In the genomic region with DNA sequence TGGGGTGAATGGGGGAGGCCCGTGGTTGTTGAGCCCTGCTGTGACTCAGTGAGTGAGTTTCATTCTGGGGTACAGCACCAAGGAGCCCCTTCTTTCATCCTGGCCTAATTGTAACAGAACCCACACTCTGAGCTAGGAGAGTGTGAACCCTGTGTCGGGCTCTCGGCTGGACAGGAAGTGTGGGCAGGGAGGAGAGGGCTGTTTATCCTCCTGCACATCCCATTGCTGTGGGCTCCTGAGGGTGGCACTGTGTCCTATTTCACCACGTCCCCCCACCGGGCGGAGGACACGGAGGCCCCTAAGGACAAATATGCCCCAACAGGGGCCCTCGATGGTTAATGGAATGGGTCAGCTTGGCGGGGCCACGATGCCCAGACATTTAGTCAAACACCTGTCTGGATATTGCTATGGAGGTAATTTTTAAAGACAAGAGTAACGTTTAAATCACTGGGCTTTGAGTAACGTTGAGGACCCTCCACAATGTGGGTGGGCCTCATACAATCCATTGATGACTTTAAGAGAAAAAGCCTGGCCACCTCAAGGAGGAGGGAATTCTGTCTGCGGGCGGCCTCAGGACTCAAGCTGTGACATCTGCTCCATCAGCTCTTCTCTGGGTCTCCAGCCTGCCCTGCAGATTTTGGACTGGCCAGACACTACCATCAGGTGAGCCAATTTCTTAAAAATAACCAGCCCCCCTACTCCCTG, we compare ENCODE assay signal across 34 cellular contexts. TPM values are rescaled to one million over a fixed set of nuclear protein-coding genes. Genes with fewer than 3 reads are reported as not detected.
"Had no signal": no experiment of that assay in that cellular context is flagged by ENCODE, and none has a peak within 500 bp of the region (broad histone marks: within the 10 kb centered on the region; RNA-seq: fewer than 3 reads in every experiment).

No MANE protein-coding gene starts in this region.

- H3K4me1 Mint-ChIP-seq: activated CD4-positive, alpha-beta T cell treated with anti-CD3 and anti-CD28 coated beads for 36 hours; activated CD4-positive, alpha-beta T cell treated with anti-CD3 and anti-CD28 coated beads, Interleukin-2, amount 10 ng/mL, durations not matched to agents 24 days and 14 days; activated CD8-positive, alpha-beta memory T cell treated with anti-CD3 and anti-CD28 coated beads, Interleukin-2, amount 10 ng/mL, durations not matched to agents 7 days and 5 days; activated naive CD4-positive, alpha-beta T cell treated with anti-CD3 and anti-CD28 coated beads, Interleukin-2, amount 50 U/mL, for 24 hours; activated naive CD8-positive, alpha-beta T cell treated with anti-CD3 and anti-CD28 coated beads for 36 hours; activated naive CD8-positive, alpha-beta T cell treated with anti-CD3 and anti-CD28 coated beads, Interleukin-2, amount 50 U/mL, for 24 hours; endodermal cell had no signal

- H3K36me3 ChIP-seq: adrenal gland had no signal

- H3K9me3 ChIP-seq: adrenal gland, body of pancreas had no signal

- H3K27ac ChIP-seq: adrenal gland, body of pancreas, coronary artery, dorsolateral prefrontal cortex had no signal

- FAIRE-seq: frontal cortex had no signal

- H3K27me3 ChIP-seq: adrenal gland had no signal

- H3K4me3 ChIP-seq: adrenal gland, body of pancreas, coronary artery, dorsolateral prefrontal cortex had no signal

- DNase-seq: activated CD4-positive, alpha-beta memory T cell treated with anti-CD3 and anti-CD28 coated beads for 36 hours; activated CD4-positive, alpha-beta T cell treated with anti-CD3 and anti-CD28 coated beads for 36 hours; activated CD4-positive, alpha-beta T cell treated with anti-CD3 and anti-CD28 coated beads, Interleukin-2, amount 10 ng/mL, durations not matched to agents 24 days and 14 days; activated CD4-positive, CD25-positive, alpha-beta regulatory T cell; activated CD4-positive, CD25-positive, alpha-beta regulatory T cell treated with anti-CD3 and anti-CD28 coated beads, Interleukin-2, amount 50 U/mL, for 72 hours; activated CD8-positive, alpha-beta memory T cell treated with anti-CD3 and anti-CD28 coated beads, Interleukin-2, amount 10 ng/mL, durations not matched to agents 7 days and 5 days; activated CD8-positive, alpha-beta memory T cell treated with anti-CD3 and anti-CD28 coated beads, Interleukin-2, amount 50 U/mL, for 4 hours; activated CD8-positive, alpha-beta T cell treated with anti-CD3 and anti-CD28 coated beads, Interleukin-2, amount 10 ng/mL, durations not matched to agents 7 days and 5 days; activated effector memory CD4-positive, alpha-beta T cell treated with anti-CD3 and anti-CD28 coated beads, Interleukin-2, amount 50 U/mL, for 16 hours; activated naive CD4-positive, alpha-beta T cell treated with anti-CD3 and anti-CD28 coated beads for 36 hours; activated naive CD8-positive, alpha-beta T cell treated with anti-CD3 and anti-CD28 coated beads for 36 hours; activated naive CD8-positive, alpha-beta T cell treated with anti-CD3 and anti-CD28 coated beads, Interleukin-2, amount 50 U/mL, for 24 hours; activated T-cell treated with anti-CD3 and anti-CD28 coated beads, Interleukin-2, amount 50 U/mL, for 1 hour; activated T-cell treated with anti-CD3 and anti-CD28 coated beads, Interleukin-2, amount 50 U/mL, for 48 hours; adrenal gland; amygdala; aorta; body of pancreas; caudate nucleus; cerebellar nuclear complex; dorsolateral prefrontal cortex; effector memory CD4-positive, alpha-beta T cell; endodermal cell; foreskin fibroblast; head of caudate nucleus; T-helper 2 cell had no signal

- H3K4me3 Mint-ChIP-seq: activated CD4-positive, alpha-beta memory T cell treated with anti-CD3 and anti-CD28 coated beads for 36 hours; activated CD4-positive, alpha-beta T cell treated with anti-CD3 and anti-CD28 coated beads for 36 hours; activated CD4-positive, alpha-beta T cell treated with anti-CD3 and anti-CD28 coated beads, Interleukin-2, amount 10 ng/mL, durations not matched to agents 24 days and 14 days; activated CD8-positive, alpha-beta memory T cell treated with anti-CD3 and anti-CD28 coated beads, Interleukin-2, amount 10 ng/mL, durations not matched to agents 7 days and 5 days; activated CD8-positive, alpha-beta T cell treated with anti-CD3 and anti-CD28 coated beads, Interleukin-2, amount 10 ng/mL, durations not matched to agents 7 days and 5 days; activated naive CD4-positive, alpha-beta T cell treated with anti-CD3 and anti-CD28 coated beads for 36 hours; activated naive CD4-positive, alpha-beta T cell treated with anti-CD3 and anti-CD28 coated beads, Interleukin-2, amount 50 U/mL, for 24 hours; activated naive CD8-positive, alpha-beta T cell treated with anti-CD3 and anti-CD28 coated beads for 36 hours; activated naive CD8-positive, alpha-beta T cell treated with anti-CD3 and anti-CD28 coated beads, Interleukin-2, amount 50 U/mL, for 24 hours; activated T-helper 1 cell treated with anti-CD3 and anti-CD28 coated beads, Interleukin-12 subunit alpha, Interleukin-12 subunit beta, Interleukin-2, Interleukin-4 antibody, amounts not matched to agents 30 ng/mL and 10 ng/mL and 1 ng/mL, durations not matched to agents 14 hours and 24 hours and 36 hours; dendritic cell treated with granulocyte-macrophage colony-stimulating factor and Interleukin-4, amounts not matched to agents 40 ng/mL and 50 ng/mL, for 4 days; endodermal cell had no signal

- ATAC-seq: activated CD4-positive, alpha-beta T cell treated with anti-CD3 and anti-CD28 coated beads for 36 hours; activated CD8-positive, alpha-beta memory T cell treated with anti-CD3 and anti-CD28 coated beads, Interleukin-2, amount 10 ng/mL, durations not matched to agents 7 days and 5 days; activated CD8-positive, alpha-beta T cell treated with anti-CD3 and anti-CD28 coated beads, Interleukin-2, amount 10 ng/mL, durations not matched to agents 7 days and 5 days; activated naive CD8-positive, alpha-beta T cell treated with anti-CD3 and anti-CD28 coated beads, Interleukin-2, amount 50 U/mL, for 24 hours; body of pancreas; esophagus mucosa had no signal

- H3K36me3 Mint-ChIP-seq: activated CD4-positive, alpha-beta memory T cell treated with anti-CD3 and anti-CD28 coated beads for 36 hours; activated CD8-positive, alpha-beta memory T cell treated with anti-CD3 and anti-CD28 coated beads, Interleukin-2, amount 10 ng/mL, durations not matched to agents 7 days and 5 days; activated naive CD4-positive, alpha-beta T cell treated with anti-CD3 and anti-CD28 coated beads, Interleukin-2, amount 50 U/mL, for 24 hours; activated naive CD8-positive, alpha-beta T cell treated with anti-CD3 and anti-CD28 coated beads for 36 hours had no signal

- H3K4me1 ChIP-seq: adrenal gland, body of pancreas had no signal

- H3K27ac Mint-ChIP-seq: activated CD4-positive, alpha-beta memory T cell treated with anti-CD3 and anti-CD28 coated beads for 36 hours; activated CD4-positive, alpha-beta T cell treated with anti-CD3 and anti-CD28 coated beads for 36 hours; activated CD4-positive, alpha-beta T cell treated with anti-CD3 and anti-CD28 coated beads, Interleukin-2, amount 10 ng/mL, durations not matched to agents 24 days and 14 days; activated CD8-positive, alpha-beta memory T cell treated with anti-CD3 and anti-CD28 coated beads, Interleukin-2, amount 10 ng/mL, durations not matched to agents 7 days and 5 days; activated CD8-positive, alpha-beta T cell treated with anti-CD3 and anti-CD28 coated beads, Interleukin-2, amount 10 ng/mL, durations not matched to agents 7 days and 5 days; activated naive CD4-positive, alpha-beta T cell treated with anti-CD3 and anti-CD28 coated beads for 36 hours; activated naive CD4-positive, alpha-beta T cell treated with anti-CD3 and anti-CD28 coated beads, Interleukin-2, amount 50 U/mL, for 24 hours; activated naive CD8-positive, alpha-beta T cell treated with anti-CD3 and anti-CD28 coated beads for 36 hours; activated naive CD8-positive, alpha-beta T cell treated with anti-CD3 and anti-CD28 coated beads, Interleukin-2, amount 50 U/mL, for 24 hours; activated T-helper 1 cell treated with anti-CD3 and anti-CD28 coated beads, Interleukin-12 subunit alpha, Interleukin-12 subunit beta, Interleukin-2, Interleukin-4 antibody, amounts not matched to agents 30 ng/mL and 10 ng/mL and 1 ng/mL, durations not matched to agents 14 hours and 24 hours and 36 hours; activated T-helper 2 cell treated with anti-CD3 and anti-CD28 coated beads, Interferon-gamma antibody, Interleukin-2, Interleukin-4, amounts not matched to agents 10 μg/mL and 5 μg/mL and 100 μg/mL, durations not matched to agents 14 hours and 24 hours and 36 hours; dendritic cell treated with granulocyte-macrophage colony-stimulating factor and Interleukin-4, amounts not matched to agents 40 ng/mL and 50 ng/mL, for 4 days; endodermal cell had no signal

- H3K9me3 Mint-ChIP-seq: activated CD4-positive, alpha-beta memory T cell treated with anti-CD3 and anti-CD28 coated beads for 36 hours; activated CD4-positive, alpha-beta T cell treated with anti-CD3 and anti-CD28 coated beads, Interleukin-2, amount 10 ng/mL, durations not matched to agents 24 days and 14 days; activated naive CD4-positive, alpha-beta T cell treated with anti-CD3 and anti-CD28 coated beads for 36 hours; activated naive CD4-positive, alpha-beta T cell treated with anti-CD3 and anti-CD28 coated beads, Interleukin-2, amount 50 U/mL, for 24 hours; activated naive CD8-positive, alpha-beta T cell treated with anti-CD3 and anti-CD28 coated beads for 36 hours; activated naive CD8-positive, alpha-beta T cell treated with anti-CD3 and anti-CD28 coated beads, Interleukin-2, amount 50 U/mL, for 24 hours; activated T-helper 1 cell treated with anti-CD3 and anti-CD28 coated beads, Interleukin-12 subunit alpha, Interleukin-12 subunit beta, Interleukin-2, Interleukin-4 antibody, amounts not matched to agents 30 ng/mL and 10 ng/mL and 1 ng/mL, durations not matched to agents 14 hours and 24 hours and 36 hours; activated T-helper 2 cell treated with anti-CD3 and anti-CD28 coated beads, Interferon-gamma antibody, Interleukin-2, Interleukin-4, amounts not matched to agents 10 μg/mL and 5 μg/mL and 100 μg/mL, durations not matched to agents 14 hours and 24 hours and 36 hours; dendritic cell treated with granulocyte-macrophage colony-stimulating factor and Interleukin-4, amounts not matched to agents 40 ng/mL and 50 ng/mL, for 4 days; endodermal cell had no signal

RNA-seq across cellular contexts. Expression of a gene that starts 46.1 kb away (rescaled TPM):
- total RNA-seq: activated CD4-positive, alpha-beta T cell treated with anti-CD3 and anti-CD28 coated beads, Interleukin-2, amount 10 ng/mL, durations not matched to agents 24 days and 14 days; activated CD8-positive, alpha-beta memory T cell treated with anti-CD3 and anti-CD28 coated beads for 36 hours; activated CD8-positive, alpha-beta T cell treated with anti-CD3 and anti-CD28 coated beads, Interleukin-2, amount 10 ng/mL, durations not matched to agents 7 days and 5 days; activated naive CD8-positive, alpha-beta T cell treated with anti-CD3 and anti-CD28 coated beads for 36 hours; activated T-helper 1 cell treated with anti-CD3 and anti-CD28 coated beads, Interleukin-12 subunit alpha, Interleukin-12 subunit beta, Interleukin-2, Interleukin-4 antibody, amounts not matched to agents 30 ng/mL and 10 ng/mL and 1 ng/mL, durations not matched to agents 14 hours and 24 hours and 36 hours had no signal
